1 cellular context compared by ENCODE assay signal in genomic region chr10:43683451-43684197, GRCh38.
TF ChIP-seq lines count a peak whose summit lies in the region.

No MANE protein-coding gene starts in this region.

TF ChIP-seq in H1, 55 proteins besides CTCF, POLR2A, EP300 and RAD21 (continued from another document):
- no peak for TF ChIP-seq ZNF274 (IDR thresholded peaks at IDR 0.05; ENCODE audit: borderline replicate concordance, extremely low read depth, low read length)
- no peak for TF ChIP-seq GABPA (IDR thresholded peaks at IDR 0.05; ENCODE audit: borderline replicate concordance, insufficient read depth, low read length)
- no peak for TF ChIP-seq CEBPB (IDR thresholded peaks at IDR 0.05; ENCODE audit: low read depth, low read length)
- TF ChIP-seq SP2 (IDR thresholded peaks at IDR 0.05; ENCODE audit: low read length): no peak
- TF ChIP-seq ASH2L (IDR thresholded peaks at IDR 0.05; ENCODE audit: low read length): no peak
- no peak for TF ChIP-seq TEAD4 (IDR thresholded peaks at IDR 0.05; ENCODE audit: low read depth, low read length)
- TF ChIP-seq, protein P1, sequence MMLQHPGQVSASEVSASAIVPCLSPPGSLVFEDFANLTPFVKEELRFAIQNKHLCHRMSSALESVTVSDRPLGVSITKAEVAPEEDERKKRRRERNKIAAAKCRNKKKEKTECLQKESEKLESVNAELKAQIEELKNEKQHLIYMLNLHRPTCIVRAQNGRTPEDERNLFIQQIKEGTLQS (IDR thresholded peaks at IDR 0.05; ENCODE audit: insufficient read depth, low read depth, low read length): no peak
- TF ChIP-seq NRF1 (IDR thresholded peaks at IDR 0.05; ENCODE audit: low read depth, low read length): no peak
- TF ChIP-seq POLR2AphosphoS5 (IDR thresholded peaks at IDR 0.05; ENCODE audit: low read depth, low read length): no peak
- TF ChIP-seq SP1 (IDR thresholded peaks at IDR 0.05; ENCODE audit: low read depth, low read length): no peak
TF ChIP-seq in H1: peak in this region for 0.
